In the genomic region with DNA sequence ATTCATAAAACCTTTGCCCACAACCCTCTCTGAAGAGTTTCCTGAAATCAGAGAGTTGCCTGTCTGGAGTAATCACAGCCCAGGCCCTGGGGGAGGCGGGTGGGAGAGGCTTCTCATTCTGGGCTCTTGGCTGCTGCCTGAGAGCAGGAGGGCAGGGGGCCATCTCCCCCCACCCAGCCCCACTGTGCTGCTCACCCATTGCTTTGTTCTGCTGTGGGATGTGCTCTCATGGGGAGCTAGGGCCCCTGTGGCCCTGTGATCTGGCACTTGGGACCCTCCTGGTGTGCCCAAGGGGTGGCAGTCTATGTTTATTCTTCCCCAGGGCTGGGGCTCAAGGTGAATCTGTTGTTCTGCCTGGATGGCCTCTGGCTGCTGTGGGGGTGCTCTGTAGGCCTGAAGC, we compare ENCODE assay signal across 1 cellular context.
TF ChIP-seq lines count a peak whose summit lies in the region.

No MANE protein-coding gene starts in this region.

TF ChIP-seq in HepG2, 621 proteins besides CTCF, POLR2A, EP300 and RAD21:
- TF ChIP-seq IKZF5 (CRISPR knock-in tag; IDR thresholded peaks at IDR 0.05) (no peak), ZNF562 (CRISPR knock-in tag; IDR thresholded peaks at IDR 0.05; ENCODE audit: borderline replicate concordance) (no peak), MTERF4 (CRISPR knock-in tag; IDR thresholded peaks at IDR 0.05) (no peak), TSC22D2 (CRISPR knock-in tag; IDR thresholded peaks at IDR 0.05; ENCODE audit: borderline replicate concordance) (no peak), FOXM1 (CRISPR knock-in tag; IDR thresholded peaks at IDR 0.05) (no peak), ZNF30 (CRISPR knock-in tag; IDR thresholded peaks at IDR 0.05) (no peak), SALL1 (CRISPR knock-in tag; IDR thresholded peaks at IDR 0.05) (no peak), TP53 (CRISPR knock-in tag; conservative IDR thresholded peaks at IDR 0.05) (no peak), ZEB1 (IDR thresholded peaks at IDR 0.05; ENCODE audit: insufficient replicate concordance, low read depth) (no peak), PATZ1 (CRISPR knock-in tag; IDR thresholded peaks at IDR 0.05) (no peak), ZNF224 (CRISPR knock-in tag; IDR thresholded peaks at IDR 0.05) (no peak), NR1H2 (CRISPR knock-in tag; IDR thresholded peaks at IDR 0.05; ENCODE audit: borderline replicate concordance, low read depth) (no peak), ZNF616 (CRISPR knock-in tag; IDR thresholded peaks at IDR 0.05; ENCODE audit: low read depth) (no peak), ATF5 (CRISPR knock-in tag; IDR thresholded peaks at IDR 0.05; ENCODE audit: low read depth) (no peak), SPEN (CRISPR knock-in tag; IDR thresholded peaks at IDR 0.05; ENCODE audit: low read depth) (no peak)
- TF ChIP-seq, protein P1, sequence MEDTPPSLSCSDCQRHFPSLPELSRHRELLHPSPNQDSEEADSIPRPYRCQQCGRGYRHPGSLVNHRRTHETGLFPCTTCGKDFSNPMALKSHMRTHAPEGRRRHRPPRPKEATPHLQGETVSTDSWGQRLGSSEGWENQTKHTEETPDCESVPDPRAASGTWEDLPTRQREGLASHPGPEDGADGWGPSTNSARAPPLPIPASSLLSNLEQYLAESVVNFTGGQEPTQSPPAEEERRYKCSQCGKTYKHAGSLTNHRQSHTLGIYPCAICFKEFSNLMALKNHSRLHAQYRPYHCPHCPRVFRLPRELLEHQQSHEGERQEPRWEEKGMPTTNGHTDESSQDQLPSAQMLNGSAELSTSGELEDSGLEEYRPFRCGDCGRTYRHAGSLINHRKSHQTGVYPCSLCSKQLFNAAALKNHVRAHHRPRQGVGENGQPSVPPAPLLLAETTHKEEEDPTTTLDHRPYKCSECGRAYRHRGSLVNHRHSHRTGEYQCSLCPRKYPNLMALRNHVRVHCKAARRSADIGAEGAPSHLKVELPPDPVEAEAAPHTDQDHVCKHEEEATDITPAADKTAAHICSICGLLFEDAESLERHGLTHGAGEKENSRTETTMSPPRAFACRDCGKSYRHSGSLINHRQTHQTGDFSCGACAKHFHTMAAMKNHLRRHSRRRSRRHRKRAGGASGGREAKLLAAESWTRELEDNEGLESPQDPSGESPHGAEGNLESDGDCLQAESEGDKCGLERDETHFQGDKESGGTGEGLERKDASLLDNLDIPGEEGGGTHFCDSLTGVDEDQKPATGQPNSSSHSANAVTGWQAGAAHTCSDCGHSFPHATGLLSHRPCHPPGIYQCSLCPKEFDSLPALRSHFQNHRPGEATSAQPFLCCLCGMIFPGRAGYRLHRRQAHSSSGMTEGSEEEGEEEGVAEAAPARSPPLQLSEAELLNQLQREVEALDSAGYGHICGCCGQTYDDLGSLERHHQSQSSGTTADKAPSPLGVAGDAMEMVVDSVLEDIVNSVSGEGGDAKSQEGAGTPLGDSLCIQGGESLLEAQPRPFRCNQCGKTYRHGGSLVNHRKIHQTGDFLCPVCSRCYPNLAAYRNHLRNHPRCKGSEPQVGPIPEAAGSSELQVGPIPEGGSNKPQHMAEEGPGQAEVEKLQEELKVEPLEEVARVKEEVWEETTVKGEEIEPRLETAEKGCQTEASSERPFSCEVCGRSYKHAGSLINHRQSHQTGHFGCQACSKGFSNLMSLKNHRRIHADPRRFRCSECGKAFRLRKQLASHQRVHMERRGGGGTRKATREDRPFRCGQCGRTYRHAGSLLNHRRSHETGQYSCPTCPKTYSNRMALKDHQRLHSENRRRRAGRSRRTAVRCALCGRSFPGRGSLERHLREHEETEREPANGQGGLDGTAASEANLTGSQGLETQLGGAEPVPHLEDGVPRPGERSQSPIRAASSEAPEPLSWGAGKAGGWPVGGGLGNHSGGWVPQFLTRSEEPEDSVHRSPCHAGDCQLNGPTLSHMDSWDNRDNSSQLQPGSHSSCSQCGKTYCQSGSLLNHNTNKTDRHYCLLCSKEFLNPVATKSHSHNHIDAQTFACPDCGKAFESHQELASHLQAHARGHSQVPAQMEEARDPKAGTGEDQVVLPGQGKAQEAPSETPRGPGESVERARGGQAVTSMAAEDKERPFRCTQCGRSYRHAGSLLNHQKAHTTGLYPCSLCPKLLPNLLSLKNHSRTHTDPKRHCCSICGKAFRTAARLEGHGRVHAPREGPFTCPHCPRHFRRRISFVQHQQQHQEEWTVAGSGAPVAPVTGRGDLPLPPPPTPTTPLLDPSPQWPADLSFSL (CRISPR knock-in tag; IDR thresholded peaks at IDR 0.05), result no peak
- TF ChIP-seq, protein P2, sequence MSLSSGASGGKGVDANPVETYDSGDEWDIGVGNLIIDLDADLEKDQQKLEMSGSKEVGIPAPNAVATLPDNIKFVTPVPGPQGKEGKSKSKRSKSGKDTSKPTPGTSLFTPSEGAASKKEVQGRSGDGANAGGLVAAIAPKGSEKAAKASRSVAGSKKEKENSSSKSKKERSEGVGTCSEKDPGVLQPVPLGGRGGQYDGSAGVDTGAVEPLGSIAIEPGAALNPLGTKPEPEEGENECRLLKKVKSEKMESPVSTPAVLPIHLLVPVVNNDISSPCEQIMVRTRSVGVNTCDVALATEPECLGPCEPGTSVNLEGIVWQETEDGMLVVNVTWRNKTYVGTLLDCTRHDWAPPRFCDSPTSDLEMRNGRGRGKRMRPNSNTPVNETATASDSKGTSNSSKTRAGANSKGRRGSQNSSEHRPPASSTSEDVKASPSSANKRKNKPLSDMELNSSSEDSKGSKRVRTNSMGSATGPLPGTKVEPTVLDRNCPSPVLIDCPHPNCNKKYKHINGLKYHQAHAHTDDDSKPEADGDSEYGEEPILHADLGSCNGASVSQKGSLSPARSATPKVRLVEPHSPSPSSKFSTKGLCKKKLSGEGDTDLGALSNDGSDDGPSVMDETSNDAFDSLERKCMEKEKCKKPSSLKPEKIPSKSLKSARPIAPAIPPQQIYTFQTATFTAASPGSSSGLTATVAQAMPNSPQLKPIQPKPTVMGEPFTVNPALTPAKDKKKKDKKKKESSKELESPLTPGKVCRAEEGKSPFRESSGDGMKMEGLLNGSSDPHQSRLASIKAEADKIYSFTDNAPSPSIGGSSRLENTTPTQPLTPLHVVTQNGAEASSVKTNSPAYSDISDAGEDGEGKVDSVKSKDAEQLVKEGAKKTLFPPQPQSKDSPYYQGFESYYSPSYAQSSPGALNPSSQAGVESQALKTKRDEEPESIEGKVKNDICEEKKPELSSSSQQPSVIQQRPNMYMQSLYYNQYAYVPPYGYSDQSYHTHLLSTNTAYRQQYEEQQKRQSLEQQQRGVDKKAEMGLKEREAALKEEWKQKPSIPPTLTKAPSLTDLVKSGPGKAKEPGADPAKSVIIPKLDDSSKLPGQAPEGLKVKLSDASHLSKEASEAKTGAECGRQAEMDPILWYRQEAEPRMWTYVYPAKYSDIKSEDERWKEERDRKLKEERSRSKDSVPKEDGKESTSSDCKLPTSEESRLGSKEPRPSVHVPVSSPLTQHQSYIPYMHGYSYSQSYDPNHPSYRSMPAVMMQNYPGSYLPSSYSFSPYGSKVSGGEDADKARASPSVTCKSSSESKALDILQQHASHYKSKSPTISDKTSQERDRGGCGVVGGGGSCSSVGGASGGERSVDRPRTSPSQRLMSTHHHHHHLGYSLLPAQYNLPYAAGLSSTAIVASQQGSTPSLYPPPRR (CRISPR knock-in tag; IDR thresholded peaks at IDR 0.05; ENCODE audit: borderline replicate concordance), result no peak
TF ChIP-seq in HepG2: peak in this region for 0.
